Comparison of ENCODE assay signal across 23 cellular contexts in the genomic region with DNA sequence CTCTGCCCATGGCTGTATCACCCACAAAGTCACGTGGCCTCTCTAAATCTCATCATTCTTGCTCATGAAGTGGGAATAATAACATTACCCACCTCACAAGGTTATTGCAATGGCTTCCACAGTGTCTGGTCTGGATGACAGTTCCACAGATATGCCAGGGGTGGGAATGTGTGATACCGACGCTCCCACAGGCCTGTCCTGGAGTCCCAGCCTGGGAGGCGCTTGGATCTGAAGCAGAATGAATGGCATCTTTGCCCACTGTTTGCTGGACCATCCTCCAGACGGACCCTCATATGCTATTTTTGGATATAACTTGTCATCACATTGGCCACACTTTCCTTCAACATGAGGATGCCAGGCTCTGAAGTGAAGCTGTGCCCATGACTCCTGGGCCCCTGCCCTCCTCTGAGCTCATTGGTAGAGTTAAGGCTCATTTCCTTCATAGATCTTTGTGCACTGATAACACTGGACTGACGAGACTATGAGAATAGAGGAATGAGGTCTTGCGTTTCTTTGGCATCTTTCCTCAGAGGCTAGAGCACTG.
"Had no signal": no experiment of that assay in that cellular context is flagged by ENCODE, and none has a peak within 500 bp of the region (broad histone marks: within the 10 kb centered on the region; RNA-seq: fewer than 3 reads in every experiment).

No MANE protein-coding gene starts in this region.

- DNase-seq: activated CD4-positive, alpha-beta memory T cell treated with anti-CD3 and anti-CD28 coated beads for 36 hours; activated CD4-positive, alpha-beta T cell treated with anti-CD3 and anti-CD28 coated beads, Interleukin-2, amount 10 ng/mL, durations not matched to agents 7 days and 5 days; activated CD4-positive, CD25-positive, alpha-beta regulatory T cell; activated CD8-positive, alpha-beta memory T cell treated with anti-CD3 and anti-CD28 coated beads for 24 hours; activated effector memory CD4-positive, alpha-beta T cell treated with anti-CD3 and anti-CD28 coated beads, Interleukin-2, amount 50 U/mL, for 16 hours; activated naive CD4-positive, alpha-beta T cell treated with Interleukin-2 at 50 U/mL for 16 hours; activated T-cell treated with anti-CD3 and anti-CD28 coated beads, Interleukin-2, amount 50 U/mL, for 4 hours; amygdala; Karpas-422; MM.1S; NCI-H1105; NCI-H1436; NCI-H1694 treated with DMSO at 0.1 percent for 48 hours; NCI-H2029 treated with DMSO at 0.1 percent for 48 hours; NCI-H345; NCI-H510A; NCI-H526 treated with DMSO at 0.1 percent for 48 hours; NK-92 treated with Interleukin-12 subunit alpha and Interleukin-12 subunit beta, amount 100 ng/mL, for 24 hours; SIG-M5; T-helper 1 cell had no signal

- ATAC-seq: activated T-cell treated with anti-CD3 and anti-CD28 coated beads, Interleukin-2, amount 50 U/mL, for 4 hours; K562 had no signal

- H3K4me3 ChIP-seq: K562, SK-N-MC had no signal

- H3K27ac ChIP-seq: SK-N-MC, VCaP had no signal
